2 cellular contexts compared by ENCODE assay signal in the genomic region with DNA sequence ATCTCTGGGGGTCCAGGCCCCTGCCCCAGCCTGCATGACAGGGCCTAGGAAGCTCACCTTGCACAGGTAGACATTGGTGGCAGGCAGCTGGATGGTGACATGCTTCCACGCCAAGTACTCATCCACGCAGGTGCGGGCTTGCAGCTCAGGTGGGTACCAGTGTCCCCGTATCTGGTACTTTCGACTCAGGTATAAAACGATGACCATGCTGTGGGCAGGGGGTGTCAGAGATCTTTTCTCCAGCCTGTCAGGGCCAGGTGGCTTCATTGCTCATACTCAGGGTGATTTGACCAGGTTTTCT.
TF ChIP-seq lines count a peak whose summit lies in the region.

No MANE protein-coding gene starts in this region.

TF ChIP-seq in HepG2, 621 proteins besides CTCF, POLR2A, EP300 and RAD21 (continues in another document):
- TF ChIP-seq CHD4 (IDR thresholded peaks at IDR 0.05; ENCODE audit: borderline replicate concordance, low read length) (no peak), SIN3A (IDR thresholded peaks at IDR 0.05; ENCODE audit: borderline replicate concordance, low read depth, low read length) (no peak), ZNF883 (CRISPR knock-in tag; IDR thresholded peaks at IDR 0.05; ENCODE audit: not compliant biosample characterization) (peak; percentile 29), ZNF737 (CRISPR knock-in tag; IDR thresholded peaks at IDR 0.05; ENCODE audit: borderline replicate concordance) (no peak), TBX2 (CRISPR knock-in tag; IDR thresholded peaks at IDR 0.05; ENCODE audit: borderline replicate concordance) (no peak), HCFC1 (IDR thresholded peaks at IDR 0.05; ENCODE audit: low read depth, low read length) (no peak), SIX4 (CRISPR knock-in tag; IDR thresholded peaks at IDR 0.05) (no peak), ZNF891 (CRISPR knock-in tag; IDR thresholded peaks at IDR 0.05) (no peak), HNRNPLL (IDR thresholded peaks at IDR 0.05; ENCODE audit: low read depth, low read length, poor library complexity, severe bottlenecking) (no peak), JARID2 (CRISPR knock-in tag; IDR thresholded peaks at IDR 0.05; ENCODE audit: insufficient replicate concordance) (no peak), SOX13 (IDR thresholded peaks at IDR 0.05) (no peak), SOX13 (CRISPR knock-in tag; conservative IDR thresholded peaks at IDR 0.05 in 1 of 2, IDR thresholded peaks at IDR 0.05 in 1 of 2) (no peak), JUNB (CRISPR knock-in tag; IDR thresholded peaks at IDR 0.05; ENCODE audit: borderline replicate concordance) (0 out of 2 replicates have a peak, but pooled peaks have one; percentile 10), NR3C1 (CRISPR knock-in tag; IDR thresholded peaks at IDR 0.05) (no peak), KLF13 (CRISPR knock-in tag; IDR thresholded peaks at IDR 0.05) (0 out of 2 replicates have a peak, but pooled peaks have one; percentile 47), ZNF335 (CRISPR knock-in tag; IDR thresholded peaks at IDR 0.05) (no peak), HMGXB3 (CRISPR knock-in tag; IDR thresholded peaks at IDR 0.05; ENCODE audit: borderline replicate concordance) (no peak), ZKSCAN8 (CRISPR knock-in tag; IDR thresholded peaks at IDR 0.05; ENCODE audit: borderline replicate concordance) (no peak)
- TF ChIP-seq, protein P1, sequence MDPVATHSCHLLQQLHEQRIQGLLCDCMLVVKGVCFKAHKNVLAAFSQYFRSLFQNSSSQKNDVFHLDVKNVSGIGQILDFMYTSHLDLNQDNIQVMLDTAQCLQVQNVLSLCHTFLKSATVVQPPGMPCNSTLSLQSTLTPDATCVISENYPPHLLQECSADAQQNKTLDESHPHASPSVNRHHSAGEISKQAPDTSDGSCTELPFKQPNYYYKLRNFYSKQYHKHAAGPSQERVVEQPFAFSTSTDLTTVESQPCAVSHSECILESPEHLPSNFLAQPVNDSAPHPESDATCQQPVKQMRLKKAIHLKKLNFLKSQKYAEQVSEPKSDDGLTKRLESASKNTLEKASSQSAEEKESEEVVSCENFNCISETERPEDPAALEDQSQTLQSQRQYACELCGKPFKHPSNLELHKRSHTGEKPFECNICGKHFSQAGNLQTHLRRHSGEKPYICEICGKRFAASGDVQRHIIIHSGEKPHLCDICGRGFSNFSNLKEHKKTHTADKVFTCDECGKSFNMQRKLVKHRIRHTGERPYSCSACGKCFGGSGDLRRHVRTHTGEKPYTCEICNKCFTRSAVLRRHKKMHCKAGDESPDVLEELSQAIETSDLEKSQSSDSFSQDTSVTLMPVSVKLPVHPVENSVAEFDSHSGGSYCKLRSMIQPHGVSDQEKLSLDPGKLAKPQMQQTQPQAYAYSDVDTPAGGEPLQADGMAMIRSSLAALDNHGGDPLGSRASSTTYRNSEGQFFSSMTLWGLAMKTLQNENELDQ (CRISPR knock-in tag; IDR thresholded peaks at IDR 0.05; ENCODE audit: borderline replicate concordance) = no peak
- TF ChIP-seq, protein P2, sequence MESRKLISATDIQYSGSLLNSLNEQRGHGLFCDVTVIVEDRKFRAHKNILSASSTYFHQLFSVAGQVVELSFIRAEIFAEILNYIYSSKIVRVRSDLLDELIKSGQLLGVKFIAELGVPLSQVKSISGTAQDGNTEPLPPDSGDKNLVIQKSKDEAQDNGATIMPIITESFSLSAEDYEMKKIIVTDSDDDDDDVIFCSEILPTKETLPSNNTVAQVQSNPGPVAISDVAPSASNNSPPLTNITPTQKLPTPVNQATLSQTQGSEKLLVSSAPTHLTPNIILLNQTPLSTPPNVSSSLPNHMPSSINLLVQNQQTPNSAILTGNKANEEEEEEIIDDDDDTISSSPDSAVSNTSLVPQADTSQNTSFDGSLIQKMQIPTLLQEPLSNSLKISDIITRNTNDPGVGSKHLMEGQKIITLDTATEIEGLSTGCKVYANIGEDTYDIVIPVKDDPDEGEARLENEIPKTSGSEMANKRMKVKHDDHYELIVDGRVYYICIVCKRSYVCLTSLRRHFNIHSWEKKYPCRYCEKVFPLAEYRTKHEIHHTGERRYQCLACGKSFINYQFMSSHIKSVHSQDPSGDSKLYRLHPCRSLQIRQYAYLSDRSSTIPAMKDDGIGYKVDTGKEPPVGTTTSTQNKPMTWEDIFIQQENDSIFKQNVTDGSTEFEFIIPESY (CRISPR knock-in tag; IDR thresholded peaks at IDR 0.05) = no peak
- TF ChIP-seq, protein P3, sequence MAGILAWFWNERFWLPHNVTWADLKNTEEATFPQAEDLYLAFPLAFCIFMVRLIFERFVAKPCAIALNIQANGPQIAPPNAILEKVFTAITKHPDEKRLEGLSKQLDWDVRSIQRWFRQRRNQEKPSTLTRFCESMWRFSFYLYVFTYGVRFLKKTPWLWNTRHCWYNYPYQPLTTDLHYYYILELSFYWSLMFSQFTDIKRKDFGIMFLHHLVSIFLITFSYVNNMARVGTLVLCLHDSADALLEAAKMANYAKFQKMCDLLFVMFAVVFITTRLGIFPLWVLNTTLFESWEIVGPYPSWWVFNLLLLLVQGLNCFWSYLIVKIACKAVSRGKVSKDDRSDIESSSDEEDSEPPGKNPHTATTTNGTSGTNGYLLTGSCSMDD (CRISPR knock-in tag; IDR thresholded peaks at IDR 0.05) = no peak

TF ChIP-seq in IMR-90, 13 proteins besides CTCF, POLR2A, EP300 and RAD21:
- no peak for TF ChIP-seq BHLHE40 (IDR thresholded peaks at IDR 0.05; ENCODE audit: low read depth, low read length)
- TF ChIP-seq NFE2L2 (IDR thresholded peaks at IDR 0.05; ENCODE audit: low read depth, low read length) = no peak
- no peak for TF ChIP-seq FOS (IDR thresholded peaks at IDR 0.05; ENCODE audit: low read depth, low read length)
- no peak for TF ChIP-seq CEBPB (IDR thresholded peaks at IDR 0.05; ENCODE audit: low read depth, low read length)
- TF ChIP-seq RCOR1 (IDR thresholded peaks at IDR 0.05; ENCODE audit: insufficient replicate concordance, low read length) = no peak
- TF ChIP-seq MAFK (IDR thresholded peaks at IDR 0.05; ENCODE audit: low read depth, low read length) = no peak
- TF ChIP-seq, protein P4, sequence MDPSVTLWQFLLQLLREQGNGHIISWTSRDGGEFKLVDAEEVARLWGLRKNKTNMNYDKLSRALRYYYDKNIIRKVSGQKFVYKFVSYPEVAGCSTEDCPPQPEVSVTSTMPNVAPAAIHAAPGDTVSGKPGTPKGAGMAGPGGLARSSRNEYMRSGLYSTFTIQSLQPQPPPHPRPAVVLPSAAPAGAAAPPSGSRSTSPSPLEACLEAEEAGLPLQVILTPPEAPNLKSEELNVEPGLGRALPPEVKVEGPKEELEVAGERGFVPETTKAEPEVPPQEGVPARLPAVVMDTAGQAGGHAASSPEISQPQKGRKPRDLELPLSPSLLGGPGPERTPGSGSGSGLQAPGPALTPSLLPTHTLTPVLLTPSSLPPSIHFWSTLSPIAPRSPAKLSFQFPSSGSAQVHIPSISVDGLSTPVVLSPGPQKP (IDR thresholded peaks at IDR 0.05; ENCODE audit: borderline replicate concordance, low read depth, low read length) = no peak
- TF ChIP-seq CHD1 (IDR thresholded peaks at IDR 0.05; ENCODE audit: low read depth, low read length) = no peak
- no peak for TF ChIP-seq USF2 (IDR thresholded peaks at IDR 0.05; ENCODE audit: low read depth, low read length)
- TF ChIP-seq SMC3 (IDR thresholded peaks at IDR 0.05; ENCODE audit: low read depth, low read length) = no peak
- no peak for TF ChIP-seq RFX5 (IDR thresholded peaks at IDR 0.05; ENCODE audit: low read depth, low read length)
- no peak for TF ChIP-seq MXI1 (IDR thresholded peaks at IDR 0.05; ENCODE audit: borderline replicate concordance, low read depth, low read length)
- no peak for TF ChIP-seq MAZ (IDR thresholded peaks at IDR 0.05; ENCODE audit: borderline replicate concordance, low read depth, low read length)
